12 cellular contexts compared by ENCODE assay signal in the genomic region with DNA sequence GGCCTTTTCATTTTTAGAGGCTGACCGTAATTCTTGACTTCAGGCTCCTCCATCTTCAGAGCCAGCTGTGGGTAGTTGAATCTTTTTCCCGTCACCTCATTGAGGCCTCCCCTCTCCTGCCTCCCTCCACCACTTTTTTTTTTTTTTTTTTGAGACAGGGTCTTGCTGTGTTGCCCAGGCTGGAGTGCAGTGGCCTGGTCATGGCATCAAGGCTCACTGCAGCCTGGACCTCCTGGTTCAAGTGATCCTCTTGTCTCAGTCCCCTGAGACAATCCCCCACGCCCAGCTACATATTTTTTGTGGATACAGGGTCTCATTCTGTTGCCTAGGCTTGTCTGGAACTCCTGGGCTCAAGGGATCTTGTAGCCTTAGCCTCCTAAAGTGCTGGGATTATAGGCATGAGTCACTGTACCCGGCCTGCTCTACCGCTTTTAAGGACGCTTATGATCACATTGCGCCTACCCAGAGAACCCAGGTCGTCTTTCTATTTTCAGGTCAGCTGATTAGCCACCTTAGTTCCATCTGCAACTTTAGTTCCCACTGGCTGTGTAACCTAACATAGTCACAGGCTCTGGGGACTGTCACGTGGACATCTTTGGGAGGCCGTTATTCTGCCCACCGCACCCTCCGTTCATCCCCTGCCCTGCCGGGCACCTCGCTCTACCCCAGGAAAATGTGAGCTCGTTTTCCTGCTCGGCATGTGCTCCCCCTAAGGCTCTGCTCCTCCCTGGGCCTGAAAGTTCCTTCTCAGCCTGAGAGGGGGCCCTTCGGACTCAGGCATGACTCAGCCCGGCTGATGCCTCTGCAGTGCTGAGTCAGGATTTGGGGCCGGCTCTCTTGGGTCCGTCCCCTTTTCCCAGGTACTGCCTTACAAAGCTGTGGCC. TPM values are rescaled to one million over a fixed set of nuclear protein-coding genes. Genes with fewer than 3 reads are reported as not detected.
DNase-seq lines count a peak whose midpoint lies in the region; ATAC-seq and TF ChIP-seq lines count a peak whose summit lies in the region.
"Had no signal": no experiment of that assay in that cellular context is flagged by ENCODE, and none has a peak within 500 bp of the region (broad histone marks: within the 10 kb centered on the region; RNA-seq: fewer than 3 reads in every experiment).

No MANE protein-coding gene starts in this region.

- H2AFZ ChIP-seq in SK-N-SH (ENCODE audit: low read depth): peak overlapping the region; percentile 84; the same call in 1 of the 2 replicates

- H3K4me1 ChIP-seq in SK-N-SH (ENCODE audit: control insufficient read depth in 1 of 2, insufficient read depth in 2 of 2, low read depth in 1 of 2, low read length in 1 of 2) (peaks cover 7 to 15% of the 10 kb centered on the region in 2 experiments; a peak in 3 of 4 replicates), ascending aorta (no peaks in the 10 kb centered on the region)

- TF ChIP-seq EP300 in SK-N-SH (IDR thresholded peaks at IDR 0.05; ENCODE audit: borderline replicate concordance in 1 of 2, low read depth in 1 of 2, low read length in 1 of 2): no peak

- POLR2A ChIA-PET in SK-N-SH (lab: Yijun Ruan, JAX): interaction anchor here (0.5 kb wide), 1 partner anchor 255 kb away, joined by 3 read pairs; no protein-coding TSS in a partner anchor

- no peaks in the 10 kb centered on the region for H3K9me2 ChIP-seq in SK-N-SH

- CTCF ChIA-PET in SK-N-SH (lab: Yijun Ruan, JAX): interaction anchor here (1.4 to 6.3 kb wide), 3 partner anchors 9 to 31 kb away, joined by 3 to 45 read pairs (median 16); no protein-coding TSS in a partner anchor

- intact Hi-C loops in ascending aorta (cut with DNase I): no loop called here

- no peaks in the 10 kb centered on the region for H3K9me3 Mint-ChIP-seq in activated naive CD4-positive, alpha-beta T cell treated with anti-CD3 and anti-CD28 coated beads, Interleukin-2, amount 50 U/mL, for 72 hours

- H3K79me2 ChIP-seq in SK-N-SH (ENCODE audit: insufficient read depth): no peaks in the 10 kb centered on the region

- TF ChIP-seq RAD21 in SK-N-SH (IDR thresholded peaks at IDR 0.05; ENCODE audit: low read length): no peak

- H3F3A ChIP-seq in SK-N-SH (replicated peaks; ENCODE audit: insufficient read depth): peaks cover 3% of the 10 kb centered on the region

- H3K27ac ChIP-seq in SK-N-SH (ENCODE audit: low read depth in 2 of 2, low read length in 1 of 2) (peak overlapping the region in 1 of 2 experiments; percentile 73; a peak in 2 of 4 replicates), ascending aorta (no peak overlapping the region)
- H3K27ac ChIP-seq: thoracic aorta had no signal

- H3K36me3 Mint-ChIP-seq in activated naive CD4-positive, alpha-beta T cell treated with anti-CD3 and anti-CD28 coated beads, Interleukin-2, amount 50 U/mL, for 72 hours: no peaks in the 10 kb centered on the region

- peak overlapping the region in 1 of 2 donors; percentile 60 for H3K27ac Mint-ChIP-seq in activated naive CD4-positive, alpha-beta T cell treated with anti-CD3 and anti-CD28 coated beads, Interleukin-2, amount 50 U/mL, for 72 hours

- peak; percentile 10; the same call in 1 of the 2 replicates for TF ChIP-seq CTCF in SK-N-SH (IDR thresholded peaks at IDR 0.05)
- no peak for TF ChIP-seq CTCF in fibroblast of villous mesenchyme (IDR thresholded peaks at IDR 0.05; ENCODE audit: insufficient read depth, low read depth, low read length)
- no peak for TF ChIP-seq CTCF in ascending aorta (IDR thresholded peaks at IDR 0.05)

- H3K9me3 ChIP-seq in SK-N-SH: no peaks in the 10 kb centered on the region
- H3K9me3 ChIP-seq in ascending aorta: no peaks in the 10 kb centered on the region
- H3K9me3 ChIP-seq: thoracic aorta had no signal

- peak overlapping the region; percentile 30; the same call in 1 of the 2 replicates for H3K4me2 ChIP-seq in SK-N-SH

- DNase-seq in GM03348 (ENCODE audit: low spot score) (peak; percentile 47), SK-N-SH (no peak), fibroblast of villous mesenchyme (ENCODE audit: low read depth) (peak; percentile 85), renal cortical epithelial cell (ENCODE audit: low read depth) (peak; percentile 60), NCI-H2227 (lab: John Stamatoyannopoulos, UW; ENCODE audit: unreplicated experiment) (no peak), GM19240 (ENCODE audit: insufficient read length, low spot score) (no peak), ascending aorta (ENCODE audit: low spot score in 2 of 2) (no peak)
- no peak for DNase-seq in activated naive CD4-positive, alpha-beta T cell treated with anti-CD3 and anti-CD28 coated beads, Interleukin-2, amount 50 U/mL, for 72 hours (ENCODE audit: low spot score in 2 of 2)
- DNase-seq: activated CD8-positive, alpha-beta memory T cell treated with anti-CD3 and anti-CD28 coated beads for 24 hours; effector CD8-positive, alpha-beta T cell; NCI-H524 treated with DMSO at 0.1 percent for 48 hours had no signal

- H3K27me3 ChIP-seq in SK-N-SH (ENCODE audit: insufficient read depth) (no peaks in the 10 kb centered on the region), ascending aorta (peaks cover 3% of the 10 kb centered on the region)

- H4K20me1 ChIP-seq in SK-N-SH (ENCODE audit: insufficient read depth): no peaks in the 10 kb centered on the region

- H3K4me3 ChIP-seq in SK-N-SH (ENCODE audit: low read depth in 2 of 2, low read length in 1 of 2): no peak overlapping the region
- no peak overlapping the region for H3K4me3 ChIP-seq in fibroblast of villous mesenchyme (ENCODE audit: low read depth, low read length)
- H3K4me3 ChIP-seq in ascending aorta: no peak overlapping the region
- H3K4me3 ChIP-seq: thoracic aorta had no signal

- no peak for ATAC-seq in activated naive CD4-positive, alpha-beta T cell treated with anti-CD3 and anti-CD28 coated beads, Interleukin-2, amount 50 U/mL, for 72 hours

- H3K36me3 ChIP-seq in SK-N-SH (replicated peaks in 1 of 2; ENCODE audit: control insufficient read depth in 1 of 2, insufficient read depth in 2 of 2, low read length in 1 of 2) (no peaks in the 10 kb centered on the region), ascending aorta (peaks cover 8 to 11% of the 10 kb centered on the region in 2 donors)
- H3K36me3 ChIP-seq: thoracic aorta had no signal

- H3K9ac ChIP-seq in SK-N-SH: peak overlapping the region; percentile 32; the same call in 1 of the 2 replicates

- 63% methylated on average over 20 of the region's 20 CpGs for WGBS in SK-N-SH (ENCODE audit: low lambda C conversion rate)

TF ChIP-seq in SK-N-SH, 30 proteins besides CTCF, POLR2A, EP300 and RAD21:
- TF ChIP-seq TCF12 (IDR thresholded peaks at IDR 0.05) (peak; percentile 35; the same call in 1 of the 2 replicates), FOSL2 (IDR thresholded peaks at IDR 0.05; ENCODE audit: borderline replicate concordance, low read depth) (peak; percentile 64; the same call in 1 of the 2 replicates), ELF1 (IDR thresholded peaks at IDR 0.05) (no peak)

RNA-seq across cellular contexts. Expression of a gene that starts 13.4 kb away (rescaled TPM):
- polyA plus RNA-seq in SK-N-SH (2012; rRNA removed): 11.8 and 16.0 TPM in 2 replicates
- 4.8 and 7.6 TPM in 2 replicates for polyA plus RNA-seq in SK-N-SH (2012; cell fraction: cytosol; rRNA removed)
- 31.4 and 61.9 TPM in 2 replicates for polyA plus RNA-seq in SK-N-SH (2012; cell fraction: nucleus; rRNA removed)
- total RNA-seq in fibroblast of villous mesenchyme (122 and 240 TPM in 2 replicates), renal cortical epithelial cell (530 and 1,373 TPM in 2 replicates), ascending aorta (133 TPM)
- total RNA-seq in activated naive CD4-positive, alpha-beta T cell treated with anti-CD3 and anti-CD28 coated beads, Interleukin-2, amount 50 U/mL, for 72 hours: 1 to 10 TPM in 1 of 2 donors, under 1 TPM in 1; 0.80 to 2.1 TPM

RNA-seq across cellular contexts. Expression of a gene that starts 42.1 kb away (rescaled TPM):
- 0.21 and 0.46 TPM in 2 replicates for polyA plus RNA-seq in SK-N-SH (2012; rRNA removed)
- 0.04 and 0.08 TPM in 2 replicates for polyA plus RNA-seq in SK-N-SH (2012; cell fraction: cytosol; rRNA removed)
- 0.72 and 0.73 TPM in 2 replicates for polyA plus RNA-seq in SK-N-SH (2012; cell fraction: nucleus; rRNA removed)
- total RNA-seq in fibroblast of villous mesenchyme (under 0.01 TPM in 1 of 2 replicates, not detected in the other), renal cortical epithelial cell (0.94 and 2.1 TPM in 2 replicates), ascending aorta (not detected)
- not detected for total RNA-seq in activated naive CD4-positive, alpha-beta T cell treated with anti-CD3 and anti-CD28 coated beads, Interleukin-2, amount 50 U/mL, for 72 hours
- total RNA-seq: thoracic aorta had no signal

RNA-seq across cellular contexts. Expression of a gene that starts 52.6 kb away (rescaled TPM):
- not detected in 2 replicates for polyA plus RNA-seq in SK-N-SH (2012; rRNA removed)
- polyA plus RNA-seq in SK-N-SH (2012; cell fraction: cytosol; rRNA removed): not detected in 2 replicates
- polyA plus RNA-seq in SK-N-SH (2012; cell fraction: nucleus; rRNA removed): not detected in 2 replicates
- total RNA-seq in fibroblast of villous mesenchyme (not detected in 2 replicates), renal cortical epithelial cell (not detected in 2 replicates), ascending aorta (not detected)
- not detected for total RNA-seq in activated naive CD4-positive, alpha-beta T cell treated with anti-CD3 and anti-CD28 coated beads, Interleukin-2, amount 50 U/mL, for 72 hours
- total RNA-seq: thoracic aorta had no signal

Comparison
In these comparisons a context has a peak if more than half of its experiments do, and no peak if none do; other contexts are left out.
1. DNase-seq: peak in GM03348 (single experiment), fibroblast of villous mesenchyme (single experiment) and renal cortical epithelial cell (single experiment); none in SK-N-SH (single experiment), activated naive CD4-positive, alpha-beta T cell treated with anti-CD3 and anti-CD28 coated beads, Interleukin-2, amount 50 U/mL, for 72 hours (0 of 2), NCI-H2227 (single experiment), GM19240 (single experiment) and ascending aorta (0 of 2).
2. RNA of a gene that starts 13.4 kb away (total RNA-seq): 530 to 1,373 TPM in renal cortical epithelial cell, 122 to 240 TPM in fibroblast of villous mesenchyme and 133 TPM in ascending aorta (single experiment); 0.80 to 2.1 TPM in activated naive CD4-positive, alpha-beta T cell treated with anti-CD3 and anti-CD28 coated beads, Interleukin-2, amount 50 U/mL, for 72 hours; every median in the first group is over 10 times any median in the second.